ENCODE assay signal across 9 cellular contexts in the genomic region with DNA sequence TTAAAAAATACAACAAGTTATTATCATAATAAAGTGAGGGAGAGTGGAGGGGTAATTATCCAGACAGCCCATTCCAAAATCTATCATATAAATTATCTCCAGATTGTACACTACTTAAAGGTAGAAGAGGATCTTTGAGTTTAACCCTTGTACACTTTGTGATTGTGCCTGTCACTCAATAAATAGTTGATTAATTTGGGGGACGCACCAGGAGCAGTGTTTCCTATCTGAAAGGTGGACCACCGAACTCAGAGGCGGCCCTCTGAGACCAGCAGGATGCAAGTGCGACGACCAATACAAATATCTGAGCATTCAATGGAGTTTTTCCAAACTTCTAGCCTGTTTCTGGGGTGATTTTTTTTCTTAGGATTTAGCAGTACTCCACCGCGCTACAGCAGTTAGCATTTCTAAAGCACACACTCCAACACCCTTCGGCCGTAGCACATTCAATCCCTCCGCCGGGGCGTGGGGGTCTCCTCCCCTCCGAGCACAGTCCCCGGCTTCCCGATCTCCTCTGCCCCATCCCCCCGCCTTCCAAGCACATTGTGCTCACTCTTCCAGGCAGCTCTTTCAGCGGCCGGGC. TPM values are rescaled to one million over a fixed set of nuclear protein-coding genes. Genes with fewer than 3 reads are reported as not detected.
A peak's percentile ranks its signal among the peaks of the same experiment; 100 is the strongest.
DNase-seq lines count a peak whose midpoint lies in the region; ATAC-seq, FAIRE-seq and TF ChIP-seq lines count a peak whose summit lies in the region.
"Had no signal": no experiment of that assay in that cellular context is flagged by ENCODE, and none has a peak within 500 bp of the region (broad histone marks: within the 10 kb centered on the region; RNA-seq: fewer than 3 reads in every experiment).

No MANE protein-coding gene starts in this region.

- in situ Hi-C loops in K562 (cut with MboI): no loop called here

- no peaks in the 10 kb centered on the region for H3K36me3 ChIP-seq in heart right ventricle
- H3K36me3 ChIP-seq in K562 (ENCODE audit: control insufficient read depth, insufficient read depth, low read length): no peaks in the 10 kb centered on the region
- H3K36me3 ChIP-seq in upper lobe of left lung: no peaks in the 10 kb centered on the region
- no peaks in the 10 kb centered on the region for H3K36me3 ChIP-seq in tibial artery

- TF ChIP-seq POLR2A in K562 (conservative IDR thresholded peaks at IDR 0.05) (no peak), upper lobe of left lung (IDR thresholded peaks at IDR 0.05) (no peak)

- H3K27ac ChIP-seq in heart right ventricle (peak overlapping the region; percentile 64 to 90 (median 84)), K562 (ENCODE audit: extremely low read depth, low read depth, low read length) (no peak overlapping the region), upper lobe of left lung (peak overlapping the region; percentile 80 to 94 (median 89)), tibial artery (no peak overlapping the region)

- POLR2A ChIA-PET in K562 (lab: Yijun Ruan, JAX): interaction anchor here (0.8 kb wide), 2 partner anchors 9 to 13 kb away, joined by 3 to 4 read pairs; no protein-coding TSS in a partner anchor

- no peaks in the 10 kb centered on the region for H3K9me3 ChIP-seq in heart right ventricle
- H3K9me3 ChIP-seq in K562 (replicated peaks; ENCODE audit: control insufficient read depth, insufficient read depth, low read depth, low read length): no peaks in the 10 kb centered on the region
- H3K9me3 ChIP-seq in upper lobe of left lung: no peaks in the 10 kb centered on the region
- no peaks in the 10 kb centered on the region for H3K9me3 ChIP-seq in tibial artery

- TF ChIP-seq EP300 in K562 (IDR thresholded peaks at IDR 0.05; ENCODE audit: low read length) (no peak), upper lobe of left lung (IDR thresholded peaks at IDR 0.05) (no peak)

- intact Hi-C loops in heart right ventricle (cut with DNase I) (loop anchor here in 9 of 10 donors (5.0 to 10.0 kb wide), 9 partner anchors 107 to 293 kb away; no protein-coding TSS in a partner anchor), cardiac septum (cut with DNase I) (loop anchor here (5.0 to 10.0 kb wide), 2 partner anchors 134 to 193 kb away; no protein-coding TSS in a partner anchor), K562 (cut with micrococcal nuclease) (no loop called here), tibial artery (cut with DNase I; ENCODE audit: low total_unique reads) (no loop called here)

- peak overlapping the region; percentile 39 for H3K4me2 ChIP-seq in K562 (ENCODE audit: insufficient read depth, low read length)

- H3K4me3 ChIP-seq in heart right ventricle (peak overlapping the region; percentile 41 to 88 (median 74)), K562 (peak overlapping the region; percentile 21; the same call in 1 of the 2 replicates), upper lobe of left lung (peak overlapping the region; percentile 56 to 89 (median 84)), tibial artery (peak overlapping the region in 1 of 2 donors; percentile 51)

- H3K27me3 Mint-ChIP-seq in memory B cell: peaks cover 26% of the 10 kb centered on the region

- ATAC-seq in heart right ventricle (no peak), K562 (peak; percentile 9; the same call in 2 of the 3 replicates), memory B cell (ENCODE audit: low read depth) (no peak), upper lobe of left lung (ENCODE audit: low FRiP score in 2 of 2) (peak in 1 of 2 donors; percentile 48), HG03135 (IDR thresholded peaks at IDR 0.05; ENCODE audit: unreplicated experiment) (no peak)

- H3K79me2 ChIP-seq in K562 (ENCODE audit: control insufficient read depth, insufficient read depth, low read length): no peaks in the 10 kb centered on the region

- H3K27ac Mint-ChIP-seq in memory B cell: no peak overlapping the region

- no peak for FAIRE-seq in K562 (lab: Jason Lieb, UNC)
- FAIRE-seq: bronchial epithelial cell had no signal

- H3K27me3 ChIP-seq in heart right ventricle (peaks cover 0 to 80% (median 4%) of the 10 kb centered on the region in 7 donors), K562 (ENCODE audit: control insufficient read depth in 2 of 2, insufficient read depth in 2 of 2, low read length in 2 of 2) (peaks cover 32 to 42% of the 10 kb centered on the region in 2 experiments), upper lobe of left lung (peaks cover 0 to 20% (median 9%) of the 10 kb centered on the region in 4 donors), tibial artery (peaks cover 0 to 86% of the 10 kb centered on the region in 2 donors)

- no peaks in the 10 kb centered on the region for H3K9me1 ChIP-seq in K562 (ENCODE audit: control insufficient read depth, insufficient read depth, low read length)

- H3K4me1 ChIP-seq in heart right ventricle: peaks cover 0 to 29% (median 19%) of the 10 kb centered on the region in 9 donors
- H3K4me1 ChIP-seq in K562 (replicated peaks in 1 of 2; ENCODE audit: control insufficient read depth in 2 of 2, insufficient read depth in 2 of 2, low read length in 2 of 2): peaks cover 0 to 16% of the 10 kb centered on the region in 2 experiments; a peak in 3 of 5 replicates
- peaks cover 10 to 53% (median 21%) of the 10 kb centered on the region in 4 donors for H3K4me1 ChIP-seq in upper lobe of left lung
- peaks cover 0 to 26% (median 22%) of the 10 kb centered on the region in 4 donors for H3K4me1 ChIP-seq in tibial artery

- no peak for TF ChIP-seq RAD21 in K562 (CRISPR knock-in tag; conservative IDR thresholded peaks at IDR 0.05 in 1 of 2, IDR thresholded peaks at IDR 0.05 in 1 of 2)

- whole genome bisulfite sequencing in heart right ventricle, 2 donors: 3 to 5% methylated on average over 18 of the region's 18 CpGs
- WGBS in K562 (ENCODE audit: insufficient coverage, low coverage, missing lambda C conversion rate): 10% methylated on average over 15 of the region's 18 CpGs
- WGBS in upper lobe of left lung, 2 donors: 1 to 2% methylated on average over 18 of the region's 18 CpGs

- H3K9ac ChIP-seq in K562 (ENCODE audit: insufficient read depth in 1 of 2, low read depth in 2 of 2, low read length in 2 of 2): no peak overlapping the region

- peak overlapping the region; percentile 80 for H3K4me3 Mint-ChIP-seq in memory B cell

- H2AFZ ChIP-seq in K562 (ENCODE audit: low read depth, low read length): peak overlapping the region; percentile 38

- no TSS peak for BruUV-seq in K562 (replicated peaks; lab: Mats Ljungman, UMichigan)

- peaks cover 2% of the 10 kb centered on the region for H3K36me3 Mint-ChIP-seq in memory B cell

- no peaks in the 10 kb centered on the region for H4K20me1 ChIP-seq in K562 (replicated peaks; ENCODE audit: control insufficient read depth, insufficient read depth, low read length)

- no peak for TF ChIP-seq CTCF in heart right ventricle (IDR thresholded peaks at IDR 0.05)
- TF ChIP-seq CTCF in K562 (IDR thresholded peaks at IDR 0.05 in 2 of 3, conservative IDR thresholded peaks at IDR 0.05 in 1 of 3; ENCODE audit: insufficient read depth in 2 of 3, low read depth in 1 of 3, low read length in 3 of 3): no peak
- no peak for TF ChIP-seq CTCF in upper lobe of left lung (IDR thresholded peaks at IDR 0.05)
- no peak for TF ChIP-seq CTCF in tibial artery (IDR thresholded peaks at IDR 0.05)

- H3K4me1 Mint-ChIP-seq in memory B cell: peaks cover 14% of the 10 kb centered on the region

- DNase-seq in heart right ventricle (no peak), cardiac septum (ENCODE audit: low spot score) (no peak), K562 (ENCODE audit: extremely low read depth in 1 of 4, low spot score in 3 of 4) (no peak), memory B cell (ENCODE audit: low spot score in 2 of 2) (peak in 1 of 2 donors; percentile 19), upper lobe of left lung (peak in 1 of 2 donors; percentile 73), COR-L47 (lab: John Stamatoyannopoulos, UW) (no peak), tibial artery (no peak)

- CTCF ChIA-PET in K562 (lab: Yijun Ruan, JAX; ENCODE audit: low intra/inter-chr PET ratio): no interaction called here

- peaks cover 1% of the 10 kb centered on the region for H3K9me3 Mint-ChIP-seq in memory B cell

TF ChIP-seq in K562, 482 proteins besides CTCF, POLR2A, EP300 and RAD21 (continues in another document):
- TF ChIP-seq PYGO2 (tag; IDR thresholded peaks at IDR 0.05) (no peak), PPARD (CRISPR knock-in tag; IDR thresholded peaks at IDR 0.05) (no peak), GATA2 (CRISPR knock-in tag; IDR thresholded peaks at IDR 0.05) (no peak), LCOR (CRISPR knock-in tag; IDR thresholded peaks at IDR 0.05) (no peak), RBM39 (optimal IDR thresholded peaks at IDR 0.05; ENCODE audit: low read depth, low read length) (no peak)
- TF ChIP-seq, protein P1, sequence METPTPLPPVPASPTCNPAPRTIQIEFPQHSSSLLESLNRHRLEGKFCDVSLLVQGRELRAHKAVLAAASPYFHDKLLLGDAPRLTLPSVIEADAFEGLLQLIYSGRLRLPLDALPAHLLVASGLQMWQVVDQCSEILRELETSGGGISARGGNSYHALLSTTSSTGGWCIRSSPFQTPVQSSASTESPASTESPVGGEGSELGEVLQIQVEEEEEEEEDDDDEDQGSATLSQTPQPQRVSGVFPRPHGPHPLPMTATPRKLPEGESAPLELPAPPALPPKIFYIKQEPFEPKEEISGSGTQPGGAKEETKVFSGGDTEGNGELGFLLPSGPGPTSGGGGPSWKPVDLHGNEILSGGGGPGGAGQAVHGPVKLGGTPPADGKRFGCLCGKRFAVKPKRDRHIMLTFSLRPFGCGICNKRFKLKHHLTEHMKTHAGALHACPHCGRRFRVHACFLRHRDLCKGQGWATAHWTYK (CRISPR knock-in tag; IDR thresholded peaks at IDR 0.05): no peak

RNA-seq across cellular contexts. Expression of a gene that starts 1.0 kb away (rescaled TPM):
- total RNA-seq in heart right ventricle (1 to 10 TPM; 5.2 to 9.1 (median 6.5) TPM), cardiac septum (4.9 TPM), K562 (2014; rRNA removed) (0.27 and 0.37 TPM in 2 replicates), K562 (2014; rRNA removed; fragmentation: Illumina TruSeq; extraction: Trizol) (0.25 and 0.26 TPM in 2 replicates), K562 (2015; rRNA removed; fragmentation: Illumina TruSeq; extraction: Trizol) (0.22 and 0.23 TPM in 2 replicates), K562 (2021) (0.76 and 1.00 TPM in 2 replicates), upper lobe of left lung (10 to 100 TPM in 3 of 6 donors, 1 to 10 TPM in 3; 5.8 to 35.6 (median 11.6) TPM)
- polyA plus RNA-seq in heart right ventricle (1 to 10 TPM; 1.1 to 6.4 TPM), K562 (2011; rRNA removed) (0.04 and 0.36 TPM in 2 replicates), K562 (2014; fragmentation: Illumina TruSeq; extraction: Trizol) (0.27 and 0.28 TPM in 2 replicates), K562 (2014; fragmentation: Nextera tagmentation; extraction: Ambion mirVana) (under 1 TPM; 0.01 to 0.13 TPM), K562 (2014; rRNA removed) (0.28 and 0.36 TPM in 2 replicates)
- 0.53 and 0.76 TPM in 2 replicates for total RNA-seq in K562 (2011; cell fraction: chromatin; rRNA removed; ENCODE audit: low replicate concordance)
- 0.26 and 0.67 TPM in 2 replicates for total RNA-seq in K562 (2011; cell fraction: nucleolus; rRNA removed)
- 0.51 and 0.69 TPM in 2 replicates for total RNA-seq in K562 (2011; cell fraction: nucleoplasm; rRNA removed)
- polyA plus RNA-seq in K562 (2011; cell fraction: cytosol; rRNA removed): 0.03 and 0.21 TPM in 2 replicates
- polyA plus RNA-seq in K562 (2011; cell fraction: nucleus; rRNA removed): 0.04 and 0.50 TPM in 2 replicates
- polyA plus RNA-seq in K562 (2012): 0.26 and 0.35 TPM in 2 replicates
- polyA minus RNA-seq in K562 (2011; rRNA and poly(A)+ RNA removed): 0.06 and 0.35 TPM in 2 replicates
- polyA minus RNA-seq in K562 (2011; cell fraction: cytosol; rRNA and poly(A)+ RNA removed): 0.57 TPM in 1 of 2 replicates, not detected in the other
- 0.11 and 0.40 TPM in 2 replicates for polyA minus RNA-seq in K562 (2011; cell fraction: nucleus; rRNA and poly(A)+ RNA removed)
- total RNA-seq: bronchial epithelial cell had no signal

Comparison
In these comparisons a context has a peak if more than half of its experiments do, and no peak if none do; other contexts are left out.
1. H3K27ac ChIP-seq: peak in heart right ventricle (10 of 10) and upper lobe of left lung (4 of 4); none in K562 (single experiment) and tibial artery (0 of 2).
2. intact Hi-C loops: an anchor here in heart right ventricle (5.0 to 10.0 kb wide) and cardiac septum (5.0 to 10.0 kb wide); none called in K562 and tibial artery.